ENCODE assay signal across 8 cellular contexts in the genomic region with DNA sequence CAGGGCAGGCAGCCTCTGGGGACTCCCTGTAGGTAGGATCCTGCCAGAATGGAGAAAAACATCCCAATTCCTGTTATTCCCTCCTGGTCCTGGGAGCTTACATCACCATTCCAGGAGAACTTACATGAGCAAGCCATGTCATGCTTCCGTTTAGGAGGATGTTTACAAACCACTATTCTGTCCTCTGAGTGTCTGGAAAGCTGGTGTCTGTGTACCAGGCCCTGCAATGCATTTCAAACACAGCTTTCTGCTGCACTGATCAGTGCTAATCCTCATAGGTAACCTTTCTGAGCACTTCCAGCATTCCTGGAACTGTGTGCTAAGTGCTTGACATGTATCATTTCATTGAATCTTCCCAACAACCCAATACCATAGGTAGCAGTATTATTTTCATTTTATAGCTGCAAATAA. TPM values are rescaled to one million over a fixed set of nuclear protein-coding genes. Genes with fewer than 3 reads are reported as not detected.
A peak's percentile ranks its signal among the peaks of the same experiment; 100 is the strongest.
DNase-seq lines count a peak whose midpoint lies in the region; ATAC-seq and TF ChIP-seq lines count a peak whose summit lies in the region.

No MANE protein-coding gene starts in this region.

- peak overlapping the region; percentile 64 for H3K27ac ChIP-seq in GM23338 (ENCODE audit: low read depth)
- peak overlapping the region; percentile 93 for H3K27ac ChIP-seq in Panc1 (ENCODE audit: low read length)
- H3K27ac ChIP-seq in sigmoid colon, result peak overlapping the region; percentile 15 to 58 (median 46)

- ATAC-seq in GM23338 (peak; percentile 11; the same call in 2 of the 3 replicates), Panc1 (peak; percentile 64), GM21423 (IDR thresholded peaks at IDR 0.05; ENCODE audit: unreplicated experiment) (no peak), HG03432 (IDR thresholded peaks at IDR 0.05; ENCODE audit: unreplicated experiment) (no peak)

- no peaks in the 10 kb centered on the region for H3K9me3 ChIP-seq in Panc1 (ENCODE audit: control insufficient read depth, insufficient read depth, low read depth, low read length)
- no peaks in the 10 kb centered on the region for H3K9me3 ChIP-seq in sigmoid colon
- no peaks in the 10 kb centered on the region for H3K9me3 ChIP-seq in MG63

- peaks cover 46% of the 10 kb centered on the region for H3K4me1 Mint-ChIP-seq in GM23338

- H3K27me3 Mint-ChIP-seq in GM23338 (ENCODE audit: insufficient read depth, low read depth, poor library complexity), result peaks cover 14% of the 10 kb centered on the region

- no peak for TF ChIP-seq POLR2A in sigmoid colon (IDR thresholded peaks at IDR 0.05)

- no TSS peak for BruUV-seq in Panc1 (replicated peaks; lab: Mats Ljungman, UMichigan)

- no peak overlapping the region for H2AFZ ChIP-seq in GM23338

- H3K4me1 ChIP-seq in GM23338 (ENCODE audit: insufficient read depth) (peaks cover 25% of the 10 kb centered on the region), Panc1 (ENCODE audit: control insufficient read depth, insufficient read depth, low read length) (peaks cover 60% of the 10 kb centered on the region), sigmoid colon (peaks cover 0 to 38% (median 30%) of the 10 kb centered on the region in 4 donors)

- H3K4me3 ChIP-seq in GM23338 (no peak overlapping the region), Panc1 (ENCODE audit: low read depth in 2 of 2, low read length in 2 of 2) (peak overlapping the region in 1 of 2 experiments; percentile 0; a peak in 1 of 4 replicates), fibroblast of pulmonary artery (replicated peaks; ENCODE audit: low read depth, low read length) (no peak overlapping the region), sigmoid colon (no peak overlapping the region), MG63 (no peak overlapping the region)

- peak overlapping the region; percentile 55; the same call in 1 of the 3 replicates for H3K4me3 Mint-ChIP-seq in GM23338

- H3K79me2 ChIP-seq in GM23338 (replicated peaks; ENCODE audit: insufficient read depth), result no peaks in the 10 kb centered on the region

- WGBS in sigmoid colon, 2 donors, result 17 to 48% methylated on average over 1 of the region's 1 CpG

- no peak for TF ChIP-seq CTCF in GM23338 (conservative IDR thresholded peaks at IDR 0.05; ENCODE audit: low read depth in 2 of 2)
- no peak for TF ChIP-seq CTCF in Panc1 (IDR thresholded peaks at IDR 0.05)
- TF ChIP-seq CTCF in fibroblast of pulmonary artery (IDR thresholded peaks at IDR 0.05; ENCODE audit: low read length, missing control alignments), result no peak
- no peak for TF ChIP-seq CTCF in sigmoid colon (IDR thresholded peaks at IDR 0.05)

- peak overlapping the region; percentile 80 for H3K27ac Mint-ChIP-seq in GM23338

- H3K4me2 ChIP-seq in GM23338, result peak overlapping the region; percentile 58

- intact Hi-C loops in Panc1 (cut with micrococcal nuclease; ENCODE audit: unreplicated experiment), result no loop called here
- intact Hi-C loops in sigmoid colon (cut with DNase I), result no loop called here

- no peaks in the 10 kb centered on the region for H3K27me3 ChIP-seq in GM23338 (ENCODE audit: insufficient read depth)
- H3K27me3 ChIP-seq in Panc1 (ENCODE audit: control insufficient read depth, insufficient read depth, low read length), result no peaks in the 10 kb centered on the region
- H3K27me3 ChIP-seq in sigmoid colon, result no peaks in the 10 kb centered on the region
- H3K27me3 ChIP-seq in MG63, result no peaks in the 10 kb centered on the region

- POLR2A ChIA-PET in Panc1 (lab: Charles Lee), result interaction anchor here (0.7 kb wide), 1 partner anchor 104 kb away, joined by 3 read pairs; no protein-coding TSS in a partner anchor

- in situ Hi-C loops in Panc1 (cut with HindIII; ENCODE audit: low pct_unique_long_range_greater_than_20kb, low sequenced_read_pairs), result no loop called here

- H3K9me3 Mint-ChIP-seq in GM23338, result no peaks in the 10 kb centered on the region

- CTCF ChIA-PET in Panc1 (lab: Charles Lee), result interaction anchor here (0.6 kb wide), 1 partner anchor 263 kb away, joined by 12 read pairs; no protein-coding TSS in a partner anchor

- H3F3A ChIP-seq in GM23338 (replicated peaks; ENCODE audit: low read depth), result 0 out of 2 replicates have a peak, but pooled peaks cover 6% of the 10 kb centered on the region

- H3K36me3 ChIP-seq in GM23338 (ENCODE audit: insufficient read depth), result no peaks in the 10 kb centered on the region
- no peaks in the 10 kb centered on the region for H3K36me3 ChIP-seq in Panc1 (ENCODE audit: control insufficient read depth, insufficient read depth, low read length)
- H3K36me3 ChIP-seq in sigmoid colon, result no peaks in the 10 kb centered on the region
- H3K36me3 ChIP-seq in MG63, result no peaks in the 10 kb centered on the region

- no peak for TF ChIP-seq EP300 in sigmoid colon (IDR thresholded peaks at IDR 0.05)

- H3K9me2 ChIP-seq in GM23338 (ENCODE audit: insufficient read depth), result no peaks in the 10 kb centered on the region

- H3K36me3 Mint-ChIP-seq in GM23338 (ENCODE audit: low read depth), result no peaks in the 10 kb centered on the region; the same call in 2 of the 3 replicates

- no peak for DNase-seq in GM23338 (ENCODE audit: low spot score)
- DNase-seq in Panc1 (ENCODE audit: low read depth, low spot score), result no peak
- peak; percentile 50 for DNase-seq in fibroblast of pulmonary artery (ENCODE audit: low read depth)
- no peak for DNase-seq in sigmoid colon
- no peak for DNase-seq in D341Med (ENCODE audit: low spot score)
- DNase-seq in MG63, result no peak

- no peaks in the 10 kb centered on the region for H4K20me1 ChIP-seq in GM23338 (replicated peaks; ENCODE audit: insufficient read depth)

TF ChIP-seq in GM23338, 12 proteins besides CTCF, POLR2A, EP300 and RAD21:
- TF ChIP-seq EZH2 (IDR thresholded peaks at IDR 0.05; ENCODE audit: low read depth, unreplicated experiment) (no peak), CREB1 (CRISPR knock-in tag; IDR thresholded peaks at IDR 0.05; ENCODE audit: low read depth) (no peak), NANOG (IDR thresholded peaks at IDR 0.05; ENCODE audit: borderline replicate concordance) (no peak)
- TF ChIP-seq, protein P1, sequence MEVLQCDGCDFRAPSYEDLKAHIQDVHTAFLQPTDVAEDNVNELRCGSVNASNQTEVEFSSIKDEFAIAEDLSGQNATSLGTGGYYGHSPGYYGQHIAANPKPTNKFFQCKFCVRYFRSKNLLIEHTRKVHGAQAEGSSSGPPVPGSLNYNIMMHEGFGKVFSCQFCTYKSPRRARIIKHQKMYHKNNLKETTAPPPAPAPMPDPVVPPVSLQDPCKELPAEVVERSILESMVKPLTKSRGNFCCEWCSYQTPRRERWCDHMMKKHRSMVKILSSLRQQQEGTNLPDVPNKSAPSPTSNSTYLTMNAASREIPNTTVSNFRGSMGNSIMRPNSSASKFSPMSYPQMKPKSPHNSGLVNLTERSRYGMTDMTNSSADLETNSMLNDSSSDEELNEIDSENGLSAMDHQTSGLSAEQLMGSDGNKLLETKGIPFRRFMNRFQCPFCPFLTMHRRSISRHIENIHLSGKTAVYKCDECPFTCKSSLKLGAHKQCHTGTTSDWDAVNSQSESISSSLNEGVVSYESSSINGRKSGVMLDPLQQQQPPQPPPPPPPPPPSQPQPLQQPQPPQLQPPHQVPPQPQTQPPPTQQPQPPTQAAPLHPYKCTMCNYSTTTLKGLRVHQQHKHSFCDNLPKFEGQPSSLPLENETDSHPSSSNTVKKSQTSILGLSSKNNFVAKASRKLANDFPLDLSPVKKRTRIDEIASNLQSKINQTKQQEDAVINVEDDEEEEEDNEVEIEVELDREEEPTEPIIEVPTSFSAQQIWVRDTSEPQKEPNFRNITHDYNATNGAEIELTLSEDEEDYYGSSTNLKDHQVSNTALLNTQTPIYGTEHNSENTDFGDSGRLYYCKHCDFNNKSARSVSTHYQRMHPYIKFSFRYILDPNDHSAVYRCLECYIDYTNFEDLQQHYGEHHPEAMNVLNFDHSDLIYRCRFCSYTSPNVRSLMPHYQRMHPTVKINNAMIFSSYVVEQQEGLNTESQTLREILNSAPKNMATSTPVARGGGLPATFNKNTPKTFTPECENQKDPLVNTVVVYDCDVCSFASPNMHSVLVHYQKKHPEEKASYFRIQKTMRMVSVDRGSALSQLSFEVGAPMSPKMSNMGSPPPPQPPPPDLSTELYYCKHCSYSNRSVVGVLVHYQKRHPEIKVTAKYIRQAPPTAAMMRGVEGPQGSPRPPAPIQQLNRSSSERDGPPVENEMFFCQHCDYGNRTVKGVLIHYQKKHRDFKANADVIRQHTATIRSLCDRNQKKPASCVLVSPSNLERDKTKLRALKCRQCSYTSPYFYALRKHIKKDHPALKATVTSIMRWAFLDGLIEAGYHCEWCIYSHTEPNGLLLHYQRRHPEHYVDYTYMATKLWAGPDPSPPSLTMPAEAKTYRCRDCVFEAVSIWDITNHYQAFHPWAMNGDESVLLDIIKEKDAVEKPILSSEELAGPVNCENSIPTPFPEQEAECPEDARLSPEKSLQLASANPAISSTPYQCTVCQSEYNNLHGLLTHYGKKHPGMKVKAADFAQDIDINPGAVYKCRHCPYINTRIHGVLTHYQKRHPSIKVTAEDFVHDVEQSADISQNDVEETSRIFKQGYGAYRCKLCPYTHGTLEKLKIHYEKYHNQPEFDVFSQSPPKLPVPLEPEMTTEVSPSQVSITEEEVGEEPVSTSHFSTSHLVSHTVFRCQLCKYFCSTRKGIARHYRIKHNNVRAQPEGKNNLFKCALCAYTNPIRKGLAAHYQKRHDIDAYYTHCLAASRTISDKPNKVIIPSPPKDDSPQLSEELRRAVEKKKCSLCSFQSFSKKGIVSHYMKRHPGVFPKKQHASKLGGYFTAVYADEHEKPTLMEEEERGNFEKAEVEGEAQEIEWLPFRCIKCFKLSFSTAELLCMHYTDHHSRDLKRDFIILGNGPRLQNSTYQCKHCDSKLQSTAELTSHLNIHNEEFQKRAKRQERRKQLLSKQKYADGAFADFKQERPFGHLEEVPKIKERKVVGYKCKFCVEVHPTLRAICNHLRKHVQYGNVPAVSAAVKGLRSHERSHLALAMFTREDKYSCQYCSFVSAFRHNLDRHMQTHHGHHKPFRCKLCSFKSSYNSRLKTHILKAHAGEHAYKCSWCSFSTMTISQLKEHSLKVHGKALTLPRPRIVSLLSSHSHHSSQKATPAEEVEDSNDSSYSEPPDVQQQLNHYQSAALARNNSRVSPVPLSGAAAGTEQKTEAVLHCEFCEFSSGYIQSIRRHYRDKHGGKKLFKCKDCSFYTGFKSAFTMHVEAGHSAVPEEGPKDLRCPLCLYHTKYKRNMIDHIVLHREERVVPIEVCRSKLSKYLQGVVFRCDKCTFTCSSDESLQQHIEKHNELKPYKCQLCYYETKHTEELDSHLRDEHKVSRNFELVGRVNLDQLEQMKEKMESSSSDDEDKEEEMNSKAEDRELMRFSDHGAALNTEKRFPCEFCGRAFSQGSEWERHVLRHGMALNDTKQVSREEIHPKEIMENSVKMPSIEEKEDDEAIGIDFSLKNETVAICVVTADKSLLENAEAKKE (CRISPR knock-in tag; IDR thresholded peaks at IDR 0.05), result no peak
TF ChIP-seq in GM23338: peak in this region for 0.

RNA-seq across cellular contexts. Expression of a gene that starts 19.8 kb away (rescaled TPM):
- 0.54 and 1.3 TPM in 2 replicates for total RNA-seq in GM23338 (2014; rRNA removed; shearing (Covaris generic))
- polyA plus RNA-seq in GM23338 (2016; fragmentation: Nextera tagmentation; extraction: Ambion mirVana) (6.7 and 9.4 TPM in 2 replicates), sigmoid colon (1 to 10 TPM in 2 of 3 donors, under 1 TPM in 1; 0.90 to 6.2 (median 4.8) TPM)
- total RNA-seq in Panc1 (2021; ENCODE audit: unreplicated experiment) (1.9 TPM), sigmoid colon (1 to 10 TPM in 1 of 4 donors, not detected in 3; 1.1 TPM)
- polyA plus RNA-seq in Panc1 (2012; ENCODE audit: insufficient read length), result 9.4 TPM
- 0.26 TPM in 1 of 2 replicates, not detected in the other for total RNA-seq in MG63 (2014; rRNA removed; shearing (Covaris generic); ENCODE audit: low replicate concordance)

Comparison
In these comparisons a context has a peak if more than half of its experiments do, and no peak if none do; other contexts are left out.
1. ATAC-seq: peak in GM23338 (single experiment) and Panc1 (single experiment); none in GM21423 (single experiment) and HG03432 (single experiment).
2. Peak in every context shown above with its lines, with median percentiles within 50 percentile points of each other: H3K27ac ChIP-seq.